ENCODE assay signal across 10 cellular contexts in genomic region chr17:32348483-32348800, GRCh38. TPM values are rescaled to one million over a fixed set of nuclear protein-coding genes. Genes with fewer than 3 reads are reported as not detected.
DNase-seq lines count a peak whose midpoint lies in the region; ATAC-seq and TF ChIP-seq lines count a peak whose summit lies in the region.
"Had no signal": no experiment of that assay in that cellular context is flagged by ENCODE, and none has a peak within 500 bp of the region (broad histone marks: within the 10 kb centered on the region; RNA-seq: fewer than 3 reads in every experiment).

No MANE protein-coding gene starts in this region.

- DNase-seq in OCI-M1 (lab: John Stamatoyannopoulos, UW) (peak; percentile 85), nephron progenitor cell (no peak), medulla oblongata (ENCODE audit: extremely low spot score) (no peak), amniotic stem cell (lab: John Stamatoyannopoulos, UW) (no peak)
- DNase-seq: SW 1271 had no signal

- no peaks in the 10 kb centered on the region for H3K9me2 ChIP-seq in DOHH2 (replicated peaks; ENCODE audit: control insufficient read depth, low read length)

- peak overlapping the region; percentile 51 to 98 (median 66) for H3K4me3 Mint-ChIP-seq in brain
- peak overlapping the region; percentile 28 for H3K4me3 Mint-ChIP-seq in nephron progenitor cell

- peaks cover 36% of the 10 kb centered on the region for H3K36me3 Mint-ChIP-seq in brain
- peaks cover 25% of the 10 kb centered on the region for H3K36me3 Mint-ChIP-seq in nephron progenitor cell (ENCODE audit: low read depth)

- H3K4me1 ChIP-seq in DOHH2 (ENCODE audit: control insufficient read depth, low read length), result peaks cover 29% of the 10 kb centered on the region

- peak overlapping the region; percentile 93 for H3K4me2 ChIP-seq in DOHH2 (ENCODE audit: low read length)

- H4K20me1 ChIP-seq in DOHH2 (ENCODE audit: control insufficient read depth, insufficient read depth, low read depth, low read length), result peaks cover 20% of the 10 kb centered on the region

- H3K4me3 ChIP-seq in DOHH2 (ENCODE audit: low read length), result peak overlapping the region; percentile 95

- H3K27ac Mint-ChIP-seq in brain (peak overlapping the region in 1 of 5 experiments; percentile 38), nephron progenitor cell (no peak overlapping the region)

- no peak overlapping the region for H3K27ac ChIP-seq in DOHH2 (ENCODE audit: low read depth, low read length)
- H3K27ac ChIP-seq: suprapubic skin had no signal

- H3K27me3 Mint-ChIP-seq in brain (peaks cover 16% of the 10 kb centered on the region), nephron progenitor cell (ENCODE audit: low read depth, poor library complexity) (peaks cover 3% of the 10 kb centered on the region)

- ATAC-seq in GM18909 (IDR thresholded peaks at IDR 0.05; ENCODE audit: poor library complexity, unreplicated experiment), result no peak
- ATAC-seq: right cardiac atrium had no signal

- peaks cover 12% of the 10 kb centered on the region for H3F3A ChIP-seq in DOHH2 (ENCODE audit: control insufficient read depth, insufficient read depth)

- H3K4me1 Mint-ChIP-seq in brain, result peaks cover 40% of the 10 kb centered on the region
- H3K4me1 Mint-ChIP-seq in nephron progenitor cell, result peaks cover 36% of the 10 kb centered on the region

- H3K27me3 ChIP-seq in DOHH2 (ENCODE audit: control insufficient read depth, low read length), result no peaks in the 10 kb centered on the region
- H3K27me3 ChIP-seq: suprapubic skin had no signal

- H3K79me2 ChIP-seq in DOHH2 (ENCODE audit: control insufficient read depth, low read length), result peaks cover 49% of the 10 kb centered on the region

- peaks cover 0 to 27% (median 11%) of the 10 kb centered on the region in 5 experiments for H3K9me3 Mint-ChIP-seq in brain
- no peaks in the 10 kb centered on the region for H3K9me3 Mint-ChIP-seq in nephron progenitor cell

- H3K9me3 ChIP-seq in DOHH2 (ENCODE audit: control insufficient read depth, insufficient read depth, low read length), result no peaks in the 10 kb centered on the region
- H3K9me3 ChIP-seq: suprapubic skin had no signal

- H3K36me3 ChIP-seq in DOHH2 (ENCODE audit: control insufficient read depth, low read length), result peaks cover 34% of the 10 kb centered on the region

- no peak for TF ChIP-seq CTCF in DOHH2 (IDR thresholded peaks at IDR 0.05; ENCODE audit: low read depth, low read length, poor library complexity, severe bottlenecking)
- no peak for TF ChIP-seq CTCF in brain (conservative IDR thresholded peaks at IDR 0.05)
- no peak for TF ChIP-seq CTCF in nephron progenitor cell (IDR thresholded peaks at IDR 0.05)

RNA-seq across cellular contexts. Expression of gene ZNF207, which starts 1.5 kb away (rescaled TPM):
- polyA plus RNA-seq in brain (ENCODE audit: insufficient read depth, low read depth, low replicate concordance), result 139 TPM

RNA-seq across cellular contexts. Expression of gene C17orf75, which starts 6.5 kb away (rescaled TPM):
- 29.8 TPM for polyA plus RNA-seq in brain (ENCODE audit: insufficient read depth, low read depth, low replicate concordance)
